Comparison of ENCODE assay signal across 8 cellular contexts in the genomic region with DNA sequence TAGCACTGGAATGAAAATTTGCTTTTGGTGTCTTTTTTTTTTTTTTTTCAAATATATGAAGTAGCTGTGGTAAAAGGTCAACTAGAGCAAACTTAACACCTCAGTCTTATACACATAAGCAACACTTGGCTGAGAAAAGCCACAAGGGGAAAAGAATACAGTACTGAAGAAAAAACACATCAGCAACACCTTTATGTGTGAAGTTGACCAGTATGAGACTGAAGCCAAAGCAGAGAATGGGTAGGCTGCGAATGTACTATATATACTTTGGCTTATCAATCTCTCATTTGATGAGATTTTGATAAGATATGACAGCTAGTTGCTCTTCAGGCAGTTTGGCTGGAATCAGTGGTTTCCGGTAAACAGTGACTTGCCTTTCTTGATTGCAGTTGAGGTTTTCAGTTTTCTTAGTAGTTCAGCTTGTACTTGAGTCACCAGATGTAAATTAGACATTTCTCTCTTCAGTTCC. TPM values are rescaled to one million over a fixed set of nuclear protein-coding genes. Genes with fewer than 3 reads are reported as not detected.
DNase-seq lines count a peak whose midpoint lies in the region; ATAC-seq and TF ChIP-seq lines count a peak whose summit lies in the region.

No MANE protein-coding gene starts in this region.

- H3K27ac Mint-ChIP-seq in activated CD4-positive, alpha-beta memory T cell treated with anti-CD3 and anti-CD28 coated beads for 36 hours = peak overlapping the region; percentile 62
- no peak overlapping the region for H3K27ac Mint-ChIP-seq in MCF 10A (ENCODE audit: low read depth, unreplicated experiment)

- ATAC-seq in HG03064 (IDR thresholded peaks at IDR 0.05; ENCODE audit: low read depth, unreplicated experiment) = peak; percentile 90

- H3K4me1 Mint-ChIP-seq in activated CD4-positive, alpha-beta memory T cell treated with anti-CD3 and anti-CD28 coated beads for 36 hours (ENCODE audit: low read depth) = peaks cover 18% of the 10 kb centered on the region
- H3K4me1 Mint-ChIP-seq in MCF 10A (ENCODE audit: insufficient read depth, unreplicated experiment) = no peaks in the 10 kb centered on the region

- H3K9me3 Mint-ChIP-seq in activated CD4-positive, alpha-beta memory T cell treated with anti-CD3 and anti-CD28 coated beads for 36 hours = no peaks in the 10 kb centered on the region
- no peaks in the 10 kb centered on the region for H3K9me3 Mint-ChIP-seq in MCF 10A (ENCODE audit: unreplicated experiment)

- CTCF ChIA-PET in activated CD4-positive, alpha-beta memory T cell treated with anti-CD3 and anti-CD28 coated beads for 36 hours (lab: Charles Lee) = interaction anchor here (0.6 to 5.6 kb wide), 12 partner anchors 9 to 645 kb away, joined by 3 to 89 read pairs (median 4); a partner anchor contains a TSS
- CTCF ChIA-PET in MCF 10A (lab: Yijun Ruan, JAX) = interaction anchor here (0.6 to 5.8 kb wide), 10 partner anchors 9 to 1100 kb away, joined by 3 to 52 read pairs (median 4); a partner anchor contains a TSS

- no peak for TF ChIP-seq CTCF in MCF 10A (IDR thresholded peaks at IDR 0.05; ENCODE audit: unreplicated experiment)

- POLR2A ChIA-PET in activated CD4-positive, alpha-beta memory T cell treated with anti-CD3 and anti-CD28 coated beads for 36 hours (lab: Charles Lee) = interaction anchor here (0.6 to 2.2 kb wide), 5 partner anchors 22 to 736 kb away, joined by 3 to 12 read pairs (median 4); a partner anchor contains a TSS
- POLR2A ChIA-PET in MCF 10A (lab: Yijun Ruan, JAX) = interaction anchor here (0.8 to 4.2 kb wide), 3 partner anchors 9 to 614 kb away, joined by 3 to 16 read pairs (median 3); no protein-coding TSS in a partner anchor

- DNase-seq in activated CD4-positive, alpha-beta T cell treated with anti-CD3 and anti-CD28 coated beads for 4 hours = peak; percentile 8 to 25
- DNase-seq in activated CD4-positive, alpha-beta T cell treated with anti-CD3 and anti-CD28 coated beads, Interleukin-2, amount 50 U/mL, for 1 hour = no peak
- DNase-seq in activated CD4-positive, alpha-beta memory T cell treated with anti-CD3 and anti-CD28 coated beads for 36 hours = peak; percentile 49
- DNase-seq in stimulated activated CD4-positive, alpha-beta T cell treated with anti-CD3 and anti-CD28 coated beads, Interleukin-4, amount 100 ng/mL, for 24 hours = peak; percentile 52
- DNase-seq in kidney tubule cell (ENCODE audit: low spot score) = no peak
- DNase-seq in MCF 10A (ENCODE audit: unreplicated experiment) = no peak
- DNase-seq in UCSD-AML1 (lab: John Stamatoyannopoulos, UW; ENCODE audit: unreplicated experiment) = no peak

- intact Hi-C loops in activated CD4-positive, alpha-beta memory T cell treated with anti-CD3 and anti-CD28 coated beads for 36 hours (cut with micrococcal nuclease) = loop anchor here (1.0 to 5.0 kb wide), 7 partner anchors 9 to 464 kb away; a partner anchor contains a TSS
- intact Hi-C loops in MCF 10A (cut with micrococcal nuclease) = no loop called here

- H3K36me3 Mint-ChIP-seq in activated CD4-positive, alpha-beta memory T cell treated with anti-CD3 and anti-CD28 coated beads for 36 hours = peaks cover 18% of the 10 kb centered on the region
- H3K36me3 Mint-ChIP-seq in MCF 10A (ENCODE audit: insufficient read depth, unreplicated experiment) = peaks cover 79% of the 10 kb centered on the region

- no peaks in the 10 kb centered on the region for H3K27me3 Mint-ChIP-seq in activated CD4-positive, alpha-beta memory T cell treated with anti-CD3 and anti-CD28 coated beads for 36 hours
- H3K27me3 Mint-ChIP-seq in MCF 10A (ENCODE audit: insufficient read depth, unreplicated experiment) = no peaks in the 10 kb centered on the region

- no peak overlapping the region for H3K4me3 Mint-ChIP-seq in activated CD4-positive, alpha-beta memory T cell treated with anti-CD3 and anti-CD28 coated beads for 36 hours
- no peak overlapping the region for H3K4me3 Mint-ChIP-seq in MCF 10A (ENCODE audit: unreplicated experiment)

- no TSS peak for BruUV-seq in MCF 10A (replicated peaks; lab: Mats Ljungman, UMichigan)

RNA-seq across cellular contexts. Expression of a gene that starts 22.0 kb away (rescaled TPM):
- under 1 TPM; 0.39 to 0.43 TPM for total RNA-seq in activated CD4-positive, alpha-beta memory T cell treated with anti-CD3 and anti-CD28 coated beads for 36 hours
- total RNA-seq in MCF 10A (2022) = 0.77 and 1.0 TPM in 2 replicates

RNA-seq across cellular contexts. Expression of a gene that starts 22.1 kb away (rescaled TPM):
- 10 to 100 TPM; 35.5 to 38.9 TPM for total RNA-seq in activated CD4-positive, alpha-beta memory T cell treated with anti-CD3 and anti-CD28 coated beads for 36 hours
- total RNA-seq in MCF 10A (2022) = 140 and 177 TPM in 2 replicates

Comparison
In these comparisons a context has a peak if more than half of its experiments do, and no peak if none do; other contexts are left out.
1. DNase-seq: peak in activated CD4-positive, alpha-beta T cell treated with anti-CD3 and anti-CD28 coated beads for 4 hours (2 of 2), activated CD4-positive, alpha-beta memory T cell treated with anti-CD3 and anti-CD28 coated beads for 36 hours (single experiment) and stimulated activated CD4-positive, alpha-beta T cell treated with anti-CD3 and anti-CD28 coated beads, Interleukin-4, amount 100 ng/mL, for 24 hours (single experiment); none in activated CD4-positive, alpha-beta T cell treated with anti-CD3 and anti-CD28 coated beads, Interleukin-2, amount 50 U/mL, for 1 hour (single experiment), kidney tubule cell (single experiment), MCF 10A (single experiment) and UCSD-AML1 (single experiment).